In the genomic region with DNA sequence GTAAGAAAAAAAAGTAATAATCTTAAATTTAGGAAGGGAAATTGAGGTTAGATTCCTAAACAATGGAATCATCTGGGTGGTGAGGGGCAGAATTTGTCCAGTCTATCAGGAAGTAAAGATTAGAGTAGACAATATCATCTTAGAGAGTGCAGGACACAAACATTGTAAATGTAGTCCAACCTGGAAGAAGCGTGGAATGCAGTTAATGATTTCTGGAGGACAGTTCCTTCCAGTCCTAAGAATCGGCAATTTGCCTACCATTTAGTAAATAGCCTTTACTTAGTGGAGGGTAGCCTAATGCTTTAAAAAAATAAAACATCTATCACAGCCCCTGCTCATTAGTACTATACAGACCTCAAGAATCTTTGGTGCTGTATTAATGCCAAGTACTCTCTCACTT, we compare ENCODE assay signal across 18 cellular contexts.
DNase-seq lines count a peak whose midpoint lies in the region; FAIRE-seq and TF ChIP-seq lines count a peak whose summit lies in the region.
"Had no signal": no experiment of that assay in that cellular context is flagged by ENCODE, and none has a peak within 500 bp of the region (broad histone marks: within the 10 kb centered on the region; RNA-seq: fewer than 3 reads in every experiment).

No MANE protein-coding gene starts in this region.

- no peaks in the 10 kb centered on the region for H3K79me2 ChIP-seq in astrocyte (ENCODE audit: insufficient read depth, low read length)

- H3K4me3 ChIP-seq in astrocyte (ENCODE audit: insufficient read depth, low read depth, low read length) (no peak overlapping the region), small intestine (ENCODE audit: low read depth in 1 of 2, low read length in 2 of 2) (no peak overlapping the region)
- H3K4me3 ChIP-seq: BLaER1 treated with 17β-estradiol and CSF1 and Interleukin-3, amounts not matched to agents 10 nM and 100 nM; GM12878; GM23338 had no signal

- no peaks in the 10 kb centered on the region for H3K9me3 ChIP-seq in astrocyte (ENCODE audit: insufficient read depth, low read depth, low read length)
- H3K9me3 ChIP-seq in small intestine (ENCODE audit: control insufficient read depth, low read depth) = no peaks in the 10 kb centered on the region
- H3K9me3 ChIP-seq: BLaER1 treated with 17β-estradiol and CSF1 and Interleukin-3, amounts not matched to agents 10 nM and 100 nM had no signal

- peaks cover 4% of the 10 kb centered on the region for H3K27me3 Mint-ChIP-seq in astrocyte (ENCODE audit: low read depth, unreplicated experiment)

- no peaks in the 10 kb centered on the region for H4K20me1 ChIP-seq in astrocyte (ENCODE audit: insufficient read depth, low read length)
- H4K20me1 ChIP-seq: BLaER1 treated with 17β-estradiol and CSF1 and Interleukin-3, amounts not matched to agents 10 nM and 100 nM had no signal

- no peaks in the 10 kb centered on the region for H3K27me3 ChIP-seq in astrocyte (ENCODE audit: insufficient read depth, low read length)
- no peaks in the 10 kb centered on the region for H3K27me3 ChIP-seq in small intestine (ENCODE audit: control insufficient read depth in 2 of 2, insufficient read depth in 2 of 2, low read length in 2 of 2)
- H3K27me3 ChIP-seq: BLaER1 treated with 17β-estradiol and CSF1 and Interleukin-3, amounts not matched to agents 10 nM and 100 nM had no signal

- TF ChIP-seq CTCF in astrocyte (IDR thresholded peaks at IDR 0.05; ENCODE audit: insufficient read depth, low read depth, low read length) = no peak

- no peak overlapping the region for H3K4me3 Mint-ChIP-seq in astrocyte (ENCODE audit: unreplicated experiment)
- H3K4me3 Mint-ChIP-seq: CD4-positive, CD25-positive, alpha-beta regulatory T cell; GM23338 had no signal

- no peak overlapping the region for H3K4me2 ChIP-seq in astrocyte (ENCODE audit: low read length)
- H3K4me2 ChIP-seq: BLaER1 treated with 17β-estradiol and CSF1 and Interleukin-3, amounts not matched to agents 10 nM and 100 nM; GM23338 had no signal

- no peak overlapping the region for H3K27ac Mint-ChIP-seq in astrocyte (ENCODE audit: unreplicated experiment)
- H3K27ac Mint-ChIP-seq: CD4-positive, CD25-positive, alpha-beta regulatory T cell; GM23338 had no signal

- H3K27ac ChIP-seq in astrocyte (ENCODE audit: low read depth, low read length) (no peak overlapping the region), small intestine (ENCODE audit: low read depth in 1 of 2, low read length in 1 of 2) (no peak overlapping the region)
- H3K27ac ChIP-seq: BLaER1 treated with 17β-estradiol and CSF1 and Interleukin-3, amounts not matched to agents 10 nM and 100 nM had no signal

- no peaks in the 10 kb centered on the region for H3K36me3 Mint-ChIP-seq in astrocyte (ENCODE audit: low read depth, unreplicated experiment)
- H3K36me3 Mint-ChIP-seq: CD4-positive, CD25-positive, alpha-beta regulatory T cell had no signal

- no peaks in the 10 kb centered on the region for H3K9me3 Mint-ChIP-seq in astrocyte (ENCODE audit: unreplicated experiment)
- H3K9me3 Mint-ChIP-seq: CD4-positive, CD25-positive, alpha-beta regulatory T cell; GM23338 had no signal

- WGBS in small intestine, 3 donors = 13 to 48% (median 25%) methylated on average over 2 of the region's 2 CpGs

- peak; percentile 25 for DNase-seq in Caki2 (ENCODE audit: low read depth)
- DNase-seq in astrocyte (ENCODE audit: low read depth) = peak; percentile 12
- DNase-seq in kidney tubule cell (ENCODE audit: low spot score) = peak; percentile 63
- DNase-seq in small intestine = peak; percentile 5
- DNase-seq in cardiac septum (ENCODE audit: low spot score) = no peak
- DNase-seq in mesenteric fat pad (ENCODE audit: low spot score) = no peak
- no peak for DNase-seq in kidney glomerular epithelial cell (lab: John Stamatoyannopoulos, UW)
- DNase-seq: 8988T; ACHN; CD4-positive, CD25-positive, alpha-beta regulatory T cell; DMS79; H7 had no signal

- FAIRE-seq in astrocyte (lab: Jason Lieb, UNC) (no peak), small intestine (lab: Jason Lieb, UNC) (no peak)
- FAIRE-seq: GM12878, GM18507, HepG2, HTR-8/SVneo had no signal

- H3K4me1 ChIP-seq in astrocyte (ENCODE audit: insufficient read depth, low read length) (no peaks in the 10 kb centered on the region), small intestine (ENCODE audit: control insufficient read depth in 2 of 2, insufficient read depth in 1 of 2, low read depth in 1 of 2, low read length in 1 of 2) (no peaks in the 10 kb centered on the region)

- H3K36me3 ChIP-seq in astrocyte (ENCODE audit: insufficient read depth, low read length) = no peaks in the 10 kb centered on the region
- H3K36me3 ChIP-seq in small intestine (ENCODE audit: control insufficient read depth in 2 of 2, insufficient read depth in 2 of 2, low read length in 2 of 2) = no peaks in the 10 kb centered on the region
- H3K36me3 ChIP-seq: BLaER1 treated with 17β-estradiol and CSF1 and Interleukin-3, amounts not matched to agents 10 nM and 100 nM had no signal

- peaks cover 12% of the 10 kb centered on the region for H3K4me1 Mint-ChIP-seq in astrocyte (ENCODE audit: low read depth, unreplicated experiment)
- H3K4me1 Mint-ChIP-seq: CD4-positive, CD25-positive, alpha-beta regulatory T cell had no signal

- H3K9ac ChIP-seq in astrocyte (ENCODE audit: low read length) = no peak overlapping the region
- H3K9ac ChIP-seq: BLaER1 treated with 17β-estradiol and CSF1 and Interleukin-3, amounts not matched to agents 10 nM and 100 nM had no signal

- intact Hi-C loops in cardiac septum (cut with DNase I) = no loop called here

- in situ Hi-C loops in Caki2 (cut with HindIII; ENCODE audit: low pct_unique_long_range_greater_than_20kb, low sequenced_read_pairs) = no loop called here

- H2AFZ ChIP-seq in astrocyte (ENCODE audit: low read depth, low read length) = no peak overlapping the region
- H2AFZ ChIP-seq: GM23338 had no signal

Comparison
In these comparisons a context has a peak if more than half of its experiments do, and no peak if none do; other contexts are left out.
1. DNase-seq: peak in Caki2 (single experiment), astrocyte (single experiment), kidney tubule cell (single experiment) and small intestine (single experiment); none in cardiac septum (single experiment), mesenteric fat pad (single experiment) and kidney glomerular epithelial cell (single experiment).